Comparison of ENCODE assay signal across 8 cellular contexts in genomic region chr2:196376984-196377877, GRCh38.
DNase-seq lines count a peak whose midpoint lies in the region; ATAC-seq and TF ChIP-seq lines count a peak whose summit lies in the region.

No MANE protein-coding gene starts in this region.

- CTCF ChIA-PET in CD8-positive, alpha-beta T cell (lab: Charles Lee): no interaction called here

- no peaks in the 10 kb centered on the region for H3K27me3 ChIP-seq in CD8-positive, alpha-beta T cell (ENCODE audit: insufficient read depth, low read length)
- H3K27me3 ChIP-seq in heart left ventricle: no peaks in the 10 kb centered on the region

- TF ChIP-seq POLR2A in heart left ventricle (IDR thresholded peaks at IDR 0.05): no peak

- H3K27ac Mint-ChIP-seq in stimulated activated naive CD8-positive, alpha-beta T cell treated with anti-CD3 and anti-CD28 coated beads, Interleukin-15, Interleukin-2, amounts not matched to agents 100 ng/mL and 50 ng/mL, for 24 hours: peak overlapping the region; percentile 79
- H3K27ac Mint-ChIP-seq in CD8-positive, alpha-beta T cell: no peak overlapping the region

- no peaks in the 10 kb centered on the region for H3K36me3 ChIP-seq in CD8-positive, alpha-beta T cell (ENCODE audit: insufficient read depth, low read length)
- H3K36me3 ChIP-seq in mucosa of descending colon (ENCODE audit: low read depth) (no peaks in the 10 kb centered on the region), heart left ventricle (no peaks in the 10 kb centered on the region)

- peak; percentile 0 for DNase-seq in activated gamma-delta T cell treated with anti-CD3 and anti-CD28 coated beads, Interleukin-2, amount 50 U/mL, for 16 hours (ENCODE audit: low read depth)
- DNase-seq in activated gamma-delta T cell (lab: John Stamatoyannopoulos, UW) (no peak), amniotic stem cell (lab: John Stamatoyannopoulos, UW) (peak; percentile 26), mucosa of descending colon (no peak), heart left ventricle (no peak)
- DNase-seq in CD8-positive, alpha-beta T cell: no peak

- H3K9me3 ChIP-seq in CD8-positive, alpha-beta T cell (ENCODE audit: low read length): no peaks in the 10 kb centered on the region
- H3K9me3 ChIP-seq in mucosa of descending colon (no peaks in the 10 kb centered on the region), heart left ventricle (no peaks in the 10 kb centered on the region)

- WGBS in heart left ventricle, 4 donors: 88 to 93% (median 89%) methylated on average over 8 of the region's 8 CpGs

- H3K27ac ChIP-seq in CD8-positive, alpha-beta T cell (ENCODE audit: low read depth, low read length): no peak overlapping the region
- no peak overlapping the region for H3K27ac ChIP-seq in heart left ventricle

- no peaks in the 10 kb centered on the region for H3K4me1 ChIP-seq in CD8-positive, alpha-beta T cell (ENCODE audit: insufficient read depth, low read length)
- H3K4me1 ChIP-seq in mucosa of descending colon (ENCODE audit: low read depth) (no peaks in the 10 kb centered on the region), heart left ventricle (peaks cover 6 to 45% (median 23%) of the 10 kb centered on the region in 12 donors)

- H3K4me1 Mint-ChIP-seq in stimulated activated naive CD8-positive, alpha-beta T cell treated with anti-CD3 and anti-CD28 coated beads, Interleukin-15, Interleukin-2, amounts not matched to agents 100 ng/mL and 50 ng/mL, for 24 hours (ENCODE audit: low read depth): peaks cover 16% of the 10 kb centered on the region
- no peaks in the 10 kb centered on the region for H3K4me1 Mint-ChIP-seq in CD8-positive, alpha-beta T cell (ENCODE audit: low read depth)

- no peak overlapping the region for H3K4me3 ChIP-seq in CD8-positive, alpha-beta T cell (ENCODE audit: low read depth, low read length)
- no peak overlapping the region for H3K4me3 ChIP-seq in mucosa of descending colon
- no peak overlapping the region for H3K4me3 ChIP-seq in heart left ventricle

- intact Hi-C loops in CD8-positive, alpha-beta T cell (cut with DNase I, micrococcal nuclease): no loop called here
- intact Hi-C loops in mucosa of descending colon (cut with DNase I, micrococcal nuclease) (no loop called here), heart left ventricle (cut with DNase I) (no loop called here)

- H3K36me3 Mint-ChIP-seq in stimulated activated naive CD8-positive, alpha-beta T cell treated with anti-CD3 and anti-CD28 coated beads, Interleukin-15, Interleukin-2, amounts not matched to agents 100 ng/mL and 50 ng/mL, for 24 hours (ENCODE audit: low read depth): no peaks in the 10 kb centered on the region
- H3K36me3 Mint-ChIP-seq in CD8-positive, alpha-beta T cell: no peaks in the 10 kb centered on the region

- TF ChIP-seq CTCF in CD8-positive, alpha-beta T cell (IDR thresholded peaks at IDR 0.05): no peak
- TF ChIP-seq CTCF in mucosa of descending colon (IDR thresholded peaks at IDR 0.05): no peak
- no peak for TF ChIP-seq CTCF in heart left ventricle (IDR thresholded peaks at IDR 0.05)

- POLR2A ChIA-PET in CD8-positive, alpha-beta T cell (lab: Charles Lee): interaction anchor here (1.0 kb wide), 1 partner anchor 14 kb away, joined by 3 read pairs; no protein-coding TSS in a partner anchor

- no peaks in the 10 kb centered on the region for H3K9me3 Mint-ChIP-seq in stimulated activated naive CD8-positive, alpha-beta T cell treated with anti-CD3 and anti-CD28 coated beads, Interleukin-15, Interleukin-2, amounts not matched to agents 100 ng/mL and 50 ng/mL, for 24 hours
- H3K9me3 Mint-ChIP-seq in CD8-positive, alpha-beta T cell: no peaks in the 10 kb centered on the region

- ATAC-seq in HG02885 (IDR thresholded peaks at IDR 0.05; ENCODE audit: poor library complexity, unreplicated experiment) (peak; percentile 71), mucosa of descending colon (no peak), heart left ventricle (no peak)
- no peak for ATAC-seq in CD8-positive, alpha-beta T cell

- H3K4me3 Mint-ChIP-seq in stimulated activated naive CD8-positive, alpha-beta T cell treated with anti-CD3 and anti-CD28 coated beads, Interleukin-15, Interleukin-2, amounts not matched to agents 100 ng/mL and 50 ng/mL, for 24 hours: no peak overlapping the region
- no peak overlapping the region for H3K4me3 Mint-ChIP-seq in CD8-positive, alpha-beta T cell

- peaks cover 3% of the 10 kb centered on the region for H3K27me3 Mint-ChIP-seq in stimulated activated naive CD8-positive, alpha-beta T cell treated with anti-CD3 and anti-CD28 coated beads, Interleukin-15, Interleukin-2, amounts not matched to agents 100 ng/mL and 50 ng/mL, for 24 hours
- peaks cover 20% of the 10 kb centered on the region for H3K27me3 Mint-ChIP-seq in CD8-positive, alpha-beta T cell (ENCODE audit: low read depth)

Comparison
In these comparisons a context has a peak if more than half of its experiments do, and no peak if none do; other contexts are left out.
1. DNase-seq: peak in activated gamma-delta T cell treated with anti-CD3 and anti-CD28 coated beads, Interleukin-2, amount 50 U/mL, for 16 hours (single experiment) and amniotic stem cell (single experiment); none in activated gamma-delta T cell (single experiment), CD8-positive, alpha-beta T cell (0 of 7), mucosa of descending colon (0 of 3) and heart left ventricle (0 of 5).